In the genomic region with DNA sequence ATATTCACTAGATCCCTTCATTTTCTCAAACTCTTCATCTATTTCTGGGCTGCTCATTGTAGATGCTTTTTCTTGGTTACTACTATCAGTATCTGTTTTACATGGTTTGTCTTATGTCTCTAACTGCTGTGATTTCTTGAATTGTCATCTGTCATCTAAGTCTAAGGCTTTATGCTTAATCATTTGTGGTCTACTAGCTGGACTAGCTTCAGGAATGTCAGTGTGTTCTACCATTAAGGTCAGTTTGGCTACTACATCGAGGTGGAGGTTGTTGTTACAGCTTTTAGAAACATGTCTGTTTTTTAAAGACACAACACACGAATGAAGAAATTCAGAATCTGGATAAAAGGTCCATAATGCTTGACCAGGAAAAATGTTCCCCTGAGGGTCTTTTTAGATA, we compare ENCODE assay signal across 19 cellular contexts.
DNase-seq lines count a peak whose midpoint lies in the region; ATAC-seq, FAIRE-seq and TF ChIP-seq lines count a peak whose summit lies in the region.
"Had no signal": no experiment of that assay in that cellular context is flagged by ENCODE, and none has a peak within 500 bp of the region (broad histone marks: within the 10 kb centered on the region; RNA-seq: fewer than 3 reads in every experiment).

No MANE protein-coding gene starts in this region.

- H3K27me3 ChIP-seq in astrocyte (ENCODE audit: insufficient read depth, low read length) = no peaks in the 10 kb centered on the region

- ATAC-seq in activated CD8-positive, alpha-beta T cell treated with anti-CD3 and anti-CD28 coated beads for 36 hours = no peak
- no peak for ATAC-seq in GM21367 (IDR thresholded peaks at IDR 0.05; ENCODE audit: unreplicated experiment)
- ATAC-seq: A549; CD8-positive, alpha-beta T cell; HCT116 had no signal

- H3K4me1 ChIP-seq in astrocyte (ENCODE audit: insufficient read depth, low read length) = no peaks in the 10 kb centered on the region
- H3K4me1 ChIP-seq: A549 had no signal

- POLR2A ChIA-PET in activated CD8-positive, alpha-beta T cell treated with anti-CD3 and anti-CD28 coated beads for 36 hours (lab: Charles Lee) = no interaction called here

- H3K27ac ChIP-seq in astrocyte (ENCODE audit: low read depth, low read length) = no peak overlapping the region
- H3K27ac ChIP-seq: A549, HL-60 had no signal

- H3K9ac ChIP-seq in astrocyte (ENCODE audit: low read length) = no peak overlapping the region

- no peaks in the 10 kb centered on the region for H3K36me3 ChIP-seq in astrocyte (ENCODE audit: insufficient read depth, low read length)

- DNase-seq in LHCN-M2 (ENCODE audit: low read depth) (peak; percentile 59), astrocyte (ENCODE audit: low read depth) (peak; percentile 30), osteocyte (ENCODE audit: extremely low spot score, unreplicated experiment) (no peak), NCI-H2081 (lab: John Stamatoyannopoulos, UW) (no peak)
- no peak for DNase-seq in activated CD8-positive, alpha-beta T cell treated with anti-CD3 and anti-CD28 coated beads for 36 hours
- DNase-seq in activated naive CD4-positive, alpha-beta T cell treated with anti-CD3 and anti-CD28 coated beads, Interleukin-2, amount 50 U/mL, for 16 hours = no peak
- DNase-seq: CD8-positive, alpha-beta T cell; COR-L47; DMS153; DMS79 treated with DMSO at 0.1 percent for 48 hours; GDM1 had no signal

- H3K9me3 Mint-ChIP-seq in astrocyte (ENCODE audit: unreplicated experiment) = peaks cover 5% of the 10 kb centered on the region
- no peaks in the 10 kb centered on the region for H3K9me3 Mint-ChIP-seq in osteocyte (ENCODE audit: unreplicated experiment)
- H3K9me3 Mint-ChIP-seq in activated CD8-positive, alpha-beta T cell treated with anti-CD3 and anti-CD28 coated beads for 36 hours = peaks cover 2% of the 10 kb centered on the region
- H3K9me3 Mint-ChIP-seq: CD8-positive, alpha-beta T cell had no signal

- H3K4me3 Mint-ChIP-seq in astrocyte (ENCODE audit: unreplicated experiment) (no peak overlapping the region), osteocyte (ENCODE audit: unreplicated experiment) (no peak overlapping the region)
- no peak overlapping the region for H3K4me3 Mint-ChIP-seq in activated CD8-positive, alpha-beta T cell treated with anti-CD3 and anti-CD28 coated beads for 36 hours
- H3K4me3 Mint-ChIP-seq: CD14-positive monocyte; CD8-positive, alpha-beta T cell had no signal

- no peaks in the 10 kb centered on the region for H3K9me3 ChIP-seq in astrocyte (ENCODE audit: insufficient read depth, low read depth, low read length)
- H3K9me3 ChIP-seq: A549 had no signal

- no peak overlapping the region for H3K4me3 ChIP-seq in astrocyte (ENCODE audit: insufficient read depth, low read depth, low read length)
- H3K4me3 ChIP-seq: A549 had no signal

- H2AFZ ChIP-seq in astrocyte (ENCODE audit: low read depth, low read length) = no peak overlapping the region

- H3K27ac Mint-ChIP-seq in astrocyte (ENCODE audit: unreplicated experiment) = no peak overlapping the region
- peak overlapping the region; percentile 17 for H3K27ac Mint-ChIP-seq in osteocyte (ENCODE audit: unreplicated experiment)
- no peak overlapping the region for H3K27ac Mint-ChIP-seq in activated CD8-positive, alpha-beta T cell treated with anti-CD3 and anti-CD28 coated beads for 36 hours
- H3K27ac Mint-ChIP-seq: CD14-positive monocyte; CD8-positive, alpha-beta T cell had no signal

- no peak for TF ChIP-seq CTCF in astrocyte (IDR thresholded peaks at IDR 0.05; ENCODE audit: insufficient read depth, low read depth, low read length)
- no peak for TF ChIP-seq CTCF in osteocyte (IDR thresholded peaks at IDR 0.05)
- no peak for TF ChIP-seq CTCF in activated CD8-positive, alpha-beta T cell treated with anti-CD3 and anti-CD28 coated beads for 36 hours (IDR thresholded peaks at IDR 0.05)

- no peak for FAIRE-seq in astrocyte (lab: Jason Lieb, UNC)
- FAIRE-seq: A549, D721Med, GM12892, GM19239 had no signal

- H3K27me3 Mint-ChIP-seq in astrocyte (ENCODE audit: low read depth, unreplicated experiment) = no peaks in the 10 kb centered on the region
- no peaks in the 10 kb centered on the region for H3K27me3 Mint-ChIP-seq in osteocyte (ENCODE audit: unreplicated experiment)
- H3K27me3 Mint-ChIP-seq in activated CD8-positive, alpha-beta T cell treated with anti-CD3 and anti-CD28 coated beads for 36 hours = peaks cover 7% of the 10 kb centered on the region

- CTCF ChIA-PET in activated CD8-positive, alpha-beta T cell treated with anti-CD3 and anti-CD28 coated beads for 36 hours (lab: Charles Lee) = no interaction called here

- no peak overlapping the region for H3K4me2 ChIP-seq in astrocyte (ENCODE audit: low read length)
- H3K4me2 ChIP-seq: A549 had no signal

- no peaks in the 10 kb centered on the region for H4K20me1 ChIP-seq in astrocyte (ENCODE audit: insufficient read depth, low read length)

- H3K79me2 ChIP-seq in astrocyte (ENCODE audit: insufficient read depth, low read length) = no peaks in the 10 kb centered on the region

- intact Hi-C loops in activated CD8-positive, alpha-beta T cell treated with anti-CD3 and anti-CD28 coated beads for 36 hours (cut with micrococcal nuclease) = no loop called here

- H3K36me3 Mint-ChIP-seq in astrocyte (ENCODE audit: low read depth, unreplicated experiment) (no peaks in the 10 kb centered on the region), osteocyte (ENCODE audit: unreplicated experiment) (peaks cover 11% of the 10 kb centered on the region)
- H3K36me3 Mint-ChIP-seq in activated CD8-positive, alpha-beta T cell treated with anti-CD3 and anti-CD28 coated beads for 36 hours (ENCODE audit: low read depth) = no peaks in the 10 kb centered on the region
- H3K36me3 Mint-ChIP-seq: CD14-positive monocyte; CD8-positive, alpha-beta T cell had no signal

- H3K4me1 Mint-ChIP-seq in astrocyte (ENCODE audit: low read depth, unreplicated experiment) (peaks cover 3% of the 10 kb centered on the region), osteocyte (ENCODE audit: unreplicated experiment) (peaks cover 17% of the 10 kb centered on the region)
- H3K4me1 Mint-ChIP-seq in activated CD8-positive, alpha-beta T cell treated with anti-CD3 and anti-CD28 coated beads for 36 hours (ENCODE audit: low read depth) = no peaks in the 10 kb centered on the region
- H3K4me1 Mint-ChIP-seq: CD14-positive monocyte had no signal

Comparison
In these comparisons a context has a peak if more than half of its experiments do, and no peak if none do; other contexts are left out.
1. DNase-seq: peak in LHCN-M2 (single experiment) and astrocyte (single experiment); none in osteocyte (single experiment), activated CD8-positive, alpha-beta T cell treated with anti-CD3 and anti-CD28 coated beads for 36 hours (single experiment), NCI-H2081 (0 of 2) and activated naive CD4-positive, alpha-beta T cell treated with anti-CD3 and anti-CD28 coated beads, Interleukin-2, amount 50 U/mL, for 16 hours (single experiment).